In the genomic region with DNA sequence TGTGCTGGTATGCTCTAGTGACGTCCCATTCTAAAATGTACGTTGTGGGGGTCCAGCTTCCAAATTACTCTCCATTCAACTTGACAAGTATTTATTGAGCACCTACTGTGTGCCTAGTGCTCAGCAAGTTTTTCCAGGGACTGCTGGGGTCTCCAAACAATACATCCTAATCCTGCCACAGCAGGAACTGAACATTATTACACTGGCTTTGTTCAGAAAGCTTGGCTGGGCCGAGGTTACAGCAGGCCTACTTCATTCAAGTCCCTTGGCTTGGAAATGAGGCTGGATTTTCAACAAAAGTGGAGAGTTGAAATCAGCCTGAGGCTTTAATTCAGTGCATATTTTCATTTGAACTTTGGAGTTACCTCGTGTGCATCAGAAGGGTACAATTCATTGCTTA, we compare ENCODE assay signal across 32 cellular contexts.
"Had no signal": no experiment of that assay in that cellular context is flagged by ENCODE, and none has a peak within 500 bp of the region (broad histone marks: within the 10 kb centered on the region; RNA-seq: fewer than 3 reads in every experiment).

No MANE protein-coding gene starts in this region.

- H3K36me3 Mint-ChIP-seq: activated CD8-positive, alpha-beta memory T cell treated with anti-CD3 and anti-CD28 coated beads, Interleukin-2, amount 10 ng/mL, durations not matched to agents 7 days and 5 days; activated naive CD8-positive, alpha-beta T cell treated with anti-CD3 and anti-CD28 coated beads for 36 hours had no signal

- H3K27ac Mint-ChIP-seq: activated CD4-positive, alpha-beta memory T cell treated with anti-CD3 and anti-CD28 coated beads, Interleukin-2, amount 10 ng/mL, durations not matched to agents 7 days and 5 days; activated CD8-positive, alpha-beta memory T cell treated with anti-CD3 and anti-CD28 coated beads, Interleukin-2, amount 10 ng/mL, durations not matched to agents 7 days and 5 days; activated naive CD8-positive, alpha-beta T cell treated with anti-CD3 and anti-CD28 coated beads for 36 hours had no signal

- H3K27me3 Mint-ChIP-seq: activated CD4-positive, alpha-beta memory T cell treated with anti-CD3 and anti-CD28 coated beads, Interleukin-2, amount 10 ng/mL, durations not matched to agents 7 days and 5 days; activated CD8-positive, alpha-beta memory T cell treated with anti-CD3 and anti-CD28 coated beads, Interleukin-2, amount 10 ng/mL, durations not matched to agents 7 days and 5 days had no signal

- ATAC-seq: activated CD8-positive, alpha-beta memory T cell treated with anti-CD3 and anti-CD28 coated beads, Interleukin-2, amount 10 ng/mL, durations not matched to agents 7 days and 5 days had no signal

- H3K4me3 Mint-ChIP-seq: activated CD4-positive, alpha-beta memory T cell treated with anti-CD3 and anti-CD28 coated beads, Interleukin-2, amount 10 ng/mL, durations not matched to agents 7 days and 5 days; activated CD8-positive, alpha-beta memory T cell treated with anti-CD3 and anti-CD28 coated beads, Interleukin-2, amount 10 ng/mL, durations not matched to agents 7 days and 5 days; activated naive CD8-positive, alpha-beta T cell treated with anti-CD3 and anti-CD28 coated beads for 36 hours; central memory CD8-positive, alpha-beta T cell had no signal

- H3K4me3 ChIP-seq: cardiac muscle cell had no signal

- DNase-seq: activated CD4-positive, alpha-beta memory T cell treated with anti-CD3 and anti-CD28 coated beads, Interleukin-2, amount 10 ng/mL, durations not matched to agents 7 days and 5 days; activated CD4-positive, alpha-beta T cell treated with anti-CD3 and anti-CD28 coated beads for 1 hour; activated CD4-positive, alpha-beta T cell treated with anti-CD3 and anti-CD28 coated beads for 48 hours; activated CD4-positive, CD25-positive, alpha-beta regulatory T cell; activated CD8-positive, alpha-beta memory T cell treated with anti-CD3 and anti-CD28 coated beads for 24 hours; activated CD8-positive, alpha-beta memory T cell treated with anti-CD3 and anti-CD28 coated beads, Interleukin-2, amount 10 ng/mL, durations not matched to agents 7 days and 5 days; activated CD8-positive, alpha-beta memory T cell treated with anti-CD3 and anti-CD28 coated beads, Interleukin-2, amount 50 U/mL, for 48 hours; activated effector memory CD4-positive, alpha-beta T cell treated with Interleukin-2 at 50 U/mL for 16 hours; activated naive CD4-positive, alpha-beta T cell; activated naive CD4-positive, alpha-beta T cell treated with anti-CD3 and anti-CD28 coated beads, Interleukin-2, amount 50 U/mL, for 16 hours; activated naive CD8-positive, alpha-beta T cell treated with anti-CD3 and anti-CD28 coated beads for 36 hours; activated T-cell treated with anti-CD3 and anti-CD28 coated beads, Interleukin-2, amount 50 U/mL, for 48 hours; amniotic stem cell; aorta; NCI-H1092 treated with DMSO at 0.1 percent for 48 hours; NCI-H1417; NCI-H146; NCI-H187; NCI-H2029 treated with DMSO at 0.1 percent for 48 hours; NCI-H2171 treated with DMSO at 0.1 percent for 48 hours; NCI-H2227 treated with DMSO at 0.1 percent for 48 hours; NCI-H446 treated with DMSO at 0.1 percent for 48 hours; NCI-H524; Right ventricle myocardium superior; SW 1271; T-helper 1 cell; T-helper 2 cell; T-helper 9 cell had no signal

- H3K27me3 ChIP-seq: cardiac muscle cell had no signal

- H3K4me1 Mint-ChIP-seq: activated CD4-positive, alpha-beta memory T cell treated with anti-CD3 and anti-CD28 coated beads, Interleukin-2, amount 10 ng/mL, durations not matched to agents 7 days and 5 days; activated CD8-positive, alpha-beta memory T cell treated with anti-CD3 and anti-CD28 coated beads, Interleukin-2, amount 10 ng/mL, durations not matched to agents 7 days and 5 days; activated naive CD8-positive, alpha-beta T cell treated with anti-CD3 and anti-CD28 coated beads for 36 hours; central memory CD8-positive, alpha-beta T cell had no signal

- H3K27ac ChIP-seq: cardiac muscle cell, KMS-11, VCaP had no signal

- H3K9ac ChIP-seq: KMS-11 had no signal

- H3K9me3 Mint-ChIP-seq: activated CD4-positive, alpha-beta memory T cell treated with anti-CD3 and anti-CD28 coated beads, Interleukin-2, amount 10 ng/mL, durations not matched to agents 7 days and 5 days; activated naive CD8-positive, alpha-beta T cell treated with anti-CD3 and anti-CD28 coated beads for 36 hours; central memory CD8-positive, alpha-beta T cell had no signal

- H3K36me3 ChIP-seq: cardiac muscle cell had no signal

- H3K4me2 ChIP-seq: KMS-11 had no signal
